8 cellular contexts compared by ENCODE assay signal in genomic region chr16:58001781-58002410, GRCh38. TPM values are rescaled to one million over a fixed set of nuclear protein-coding genes. Genes with fewer than 3 reads are reported as not detected.
DNase-seq lines count a peak whose midpoint lies in the region; ATAC-seq and TF ChIP-seq lines count a peak whose summit lies in the region.

No MANE protein-coding gene starts in this region.

- H3K4me2 ChIP-seq in BLaER1: peak overlapping the region; percentile 100

- peak overlapping the region; percentile 86 to 90 for H3K27ac Mint-ChIP-seq in natural killer cell

- H3K27me3 ChIP-seq in BLaER1: no peaks in the 10 kb centered on the region
- H3K27me3 ChIP-seq in duodenal mucosa (ENCODE audit: control insufficient read depth in 1 of 2, insufficient read depth in 2 of 2, low read length in 2 of 2): no peaks in the 10 kb centered on the region

- peak overlapping the region; percentile 75 for H3K4me3 ChIP-seq in BLaER1
- peak overlapping the region; percentile 86 for H3K4me3 ChIP-seq in LNCaP clone FGC (ENCODE audit: low read depth, low read length)
- peak overlapping the region; percentile 92 to 93 for H3K4me3 ChIP-seq in duodenal mucosa (ENCODE audit: low read depth in 1 of 2, low read length in 2 of 2)

- H3K36me3 Mint-ChIP-seq in natural killer cell: no peaks in the 10 kb centered on the region

- H3K9ac ChIP-seq in BLaER1 (peak overlapping the region; percentile 86), duodenal mucosa (ENCODE audit: low read depth in 1 of 2, low read length in 2 of 2) (peak overlapping the region; percentile 38 to 75)

- H3K27ac ChIP-seq in BLaER1 (peak overlapping the region; percentile 84), duodenal mucosa (ENCODE audit: low read depth, low read length) (no peak overlapping the region)

- H3K36me3 ChIP-seq in BLaER1: peaks cover 45% of the 10 kb centered on the region
- H3K36me3 ChIP-seq in duodenal mucosa (ENCODE audit: control insufficient read depth in 1 of 2, insufficient read depth in 2 of 2, low read length in 2 of 2): peaks cover 5 to 23% of the 10 kb centered on the region in 2 donors

- intact Hi-C loops in natural killer cell (cut with micrococcal nuclease): loop anchor here (1.0 to 10.0 kb wide), 4 partner anchors 199 to 337 kb away; partner anchors contain the start of genes ADGRG3, KATNB1 and KIFC3

- peaks cover 55 to 64% of the 10 kb centered on the region in 2 donors for H3K4me1 Mint-ChIP-seq in natural killer cell

- H3K27me3 Mint-ChIP-seq in natural killer cell (ENCODE audit: low read depth in 2 of 2): no peaks in the 10 kb centered on the region

- TF ChIP-seq CTCF in LNCaP clone FGC (IDR thresholded peaks at IDR 0.05; ENCODE audit: control insufficient read depth, extremely low read depth, insufficient read depth) (no peak), natural killer cell (IDR thresholded peaks at IDR 0.05) (no peak)

- peaks cover 52% of the 10 kb centered on the region for H3K4me1 ChIP-seq in BLaER1
- H3K4me1 ChIP-seq in duodenal mucosa (ENCODE audit: control insufficient read depth in 1 of 2, insufficient read depth in 2 of 2, low read length in 2 of 2): peaks cover 16 to 23% of the 10 kb centered on the region in 2 donors

- ATAC-seq in natural killer cell: no peak
- ATAC-seq in GM21360 (IDR thresholded peaks at IDR 0.05; ENCODE audit: unreplicated experiment): no peak

- peak overlapping the region; percentile 79 for H3K4me3 Mint-ChIP-seq in natural killer cell

- H3K9me3 Mint-ChIP-seq in natural killer cell: no peaks in the 10 kb centered on the region

- DNase-seq in LNCaP clone FGC (ENCODE audit: low read depth): no peak
- DNase-seq in natural killer cell: no peak
- no peak for DNase-seq in anterior cingulate cortex (lab: John Stamatoyannopoulos, UW)
- no peak for DNase-seq in mesenteric fat pad (ENCODE audit: low spot score)
- no peak for DNase-seq in NCI-H2171 treated with DMSO at 0.1 percent for 48 hours (lab: John Stamatoyannopoulos, UW)

- H3K9me3 ChIP-seq in BLaER1: peaks cover 5% of the 10 kb centered on the region
- H3K9me3 ChIP-seq in duodenal mucosa (ENCODE audit: control insufficient read depth in 1 of 2, low read length in 2 of 2): no peaks in the 10 kb centered on the region

- H4K20me1 ChIP-seq in BLaER1: peaks cover 36% of the 10 kb centered on the region

RNA-seq across cellular contexts. Expression of gene USB1, which starts 0.7 kb away (rescaled TPM):
- total RNA-seq in natural killer cell (10 to 100 TPM; 64.7 to 86.0 (median 84.8) TPM), mesenteric fat pad (40.8 TPM)

RNA-seq across cellular contexts. Expression of gene ZNF319, which starts 1.4 kb away (rescaled TPM):
- total RNA-seq in natural killer cell (10 to 100 TPM; 15.9 to 31.3 (median 29.3) TPM), mesenteric fat pad (7.5 TPM)

RNA-seq across cellular contexts. Expression of gene MMP15, which starts 23.7 kb away (rescaled TPM):
- total RNA-seq in natural killer cell: under 1 TPM; 0.23 to 0.27 (median 0.24) TPM
- 23.2 TPM for total RNA-seq in mesenteric fat pad

RNA-seq across cellular contexts. Expression of gene CNGB1, which starts 31.0 kb away (rescaled TPM):
- total RNA-seq in natural killer cell (not detected), mesenteric fat pad (not detected)

Comparison
In these comparisons a context has a peak if more than half of its experiments do, and no peak if none do; other contexts are left out.
1. RNA of gene MMP15, which starts 23.7 kb away (total RNA-seq): 23.2 TPM in mesenteric fat pad (single experiment); 0.23 to 0.27 TPM in natural killer cell; every median in the first group is over 10 times any median in the second.
2. Peak in every context shown above with its lines, with median percentiles within 50 percentile points of each other: H3K4me3 ChIP-seq.